9 cellular contexts compared by ENCODE assay signal in the genomic region with DNA sequence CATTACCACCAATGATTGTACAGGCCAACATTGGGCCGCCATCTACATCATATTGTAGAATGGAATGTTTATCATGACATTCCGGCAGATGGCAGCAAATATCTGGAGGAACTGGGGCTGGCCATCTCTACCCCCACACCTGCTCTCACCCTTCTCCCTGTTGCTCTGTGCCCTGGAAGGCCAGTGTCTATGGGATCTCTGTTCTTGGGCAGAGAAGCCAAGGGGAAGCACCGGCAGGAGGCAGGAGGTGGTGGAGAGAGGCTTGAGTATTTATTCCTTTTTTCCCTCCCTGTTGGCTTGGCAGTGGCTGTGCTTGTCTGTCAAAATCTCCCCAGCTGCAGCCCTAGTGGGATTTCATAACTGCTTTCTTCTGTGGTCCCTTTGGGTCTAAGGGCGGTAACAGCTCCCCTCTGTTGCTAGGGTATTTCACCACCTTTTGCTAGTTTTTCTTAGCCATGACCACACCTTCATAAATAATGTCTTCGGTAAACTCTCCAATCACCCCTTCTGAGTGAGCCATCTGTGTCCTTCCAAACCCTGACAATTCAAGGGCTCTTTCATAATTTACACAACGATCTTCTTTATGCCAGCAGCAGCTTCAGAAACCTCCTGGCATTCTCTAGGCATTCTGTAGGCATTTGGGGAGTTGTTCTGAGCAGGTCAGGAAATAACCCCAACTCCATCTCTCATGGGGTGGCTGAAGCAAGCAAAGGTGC.
DNase-seq lines count a peak whose midpoint lies in the region; ATAC-seq and FAIRE-seq lines count a peak whose summit lies in the region.
"Had no signal": no experiment of that assay in that cellular context is flagged by ENCODE, and none has a peak within 500 bp of the region (broad histone marks: within the 10 kb centered on the region; RNA-seq: fewer than 3 reads in every experiment).

No MANE protein-coding gene starts in this region.

- H3K27me3 ChIP-seq in CD8-positive, alpha-beta memory T cell (ENCODE audit: insufficient read depth, low read length, poor library complexity, severe bottlenecking) = peaks cover 6% of the 10 kb centered on the region

- no peaks in the 10 kb centered on the region for H3K4me1 Mint-ChIP-seq in memory B cell
- H3K4me1 Mint-ChIP-seq in CD8-positive, alpha-beta memory T cell = no peaks in the 10 kb centered on the region

- no peaks in the 10 kb centered on the region for H3K36me3 Mint-ChIP-seq in memory B cell
- peaks cover 0 to 2% (median 0%) of the 10 kb centered on the region in 3 donors for H3K36me3 Mint-ChIP-seq in CD8-positive, alpha-beta memory T cell

- FAIRE-seq in HTR-8/SVneo (lab: Jason Lieb, UNC) = peak; percentile 4

- peaks cover 9% of the 10 kb centered on the region for H3K27me3 Mint-ChIP-seq in memory B cell
- H3K27me3 Mint-ChIP-seq in CD8-positive, alpha-beta memory T cell = peaks cover 13 to 25% of the 10 kb centered on the region in 2 donors

- H3K27ac ChIP-seq in CD8-positive, alpha-beta memory T cell (ENCODE audit: low read depth, low read length) = no peak overlapping the region
- H3K27ac ChIP-seq: epithelial cell of prostate had no signal

- POLR2A ChIA-PET in CD8-positive, alpha-beta memory T cell (lab: Charles Lee) = no interaction called here

- H3K4me3 ChIP-seq in CD8-positive, alpha-beta memory T cell (ENCODE audit: low read length) = no peak overlapping the region

- CTCF ChIA-PET in CD8-positive, alpha-beta memory T cell (lab: Charles Lee) = no interaction called here

- no peak overlapping the region for H3K4me3 Mint-ChIP-seq in memory B cell
- no peak overlapping the region for H3K4me3 Mint-ChIP-seq in CD8-positive, alpha-beta memory T cell

- peaks cover 2% of the 10 kb centered on the region for H3K9me3 Mint-ChIP-seq in memory B cell
- H3K9me3 Mint-ChIP-seq in CD8-positive, alpha-beta memory T cell = peaks cover under 1 to 11% (median 4%) of the 10 kb centered on the region in 5 donors

- no peaks in the 10 kb centered on the region for H3K36me3 ChIP-seq in CD8-positive, alpha-beta memory T cell (ENCODE audit: insufficient read depth, low read length)

- H3K27ac Mint-ChIP-seq in memory B cell = no peak overlapping the region
- no peak overlapping the region for H3K27ac Mint-ChIP-seq in CD8-positive, alpha-beta memory T cell

- no peaks in the 10 kb centered on the region for H3K9me3 ChIP-seq in CD8-positive, alpha-beta memory T cell (ENCODE audit: low read length)

- ATAC-seq in memory B cell (ENCODE audit: low read depth) (peak; percentile 47), HG03354 (IDR thresholded peaks at IDR 0.05; ENCODE audit: poor library complexity, severe bottlenecking, unreplicated experiment) (no peak)

- DNase-seq in DMS53 treated with DMSO at 0.1 percent for 48 hours (lab: John Stamatoyannopoulos, UW; ENCODE audit: unreplicated experiment) (peak; percentile 68), HTR-8/SVneo (ENCODE audit: insufficient read length, low spot score) (peak; percentile 38), SHP77 treated with DMSO at 0.1 percent for 48 hours (lab: John Stamatoyannopoulos, UW) (peak; percentile 42), memory B cell (ENCODE audit: low spot score in 2 of 2) (no peak), KG1 (lab: John Stamatoyannopoulos, UW) (no peak), NCI-H2029 (lab: John Stamatoyannopoulos, UW) (no peak)
- DNase-seq in CD8-positive, alpha-beta memory T cell = no peak

- H3K4me1 ChIP-seq in CD8-positive, alpha-beta memory T cell (ENCODE audit: insufficient read depth, low read length) = no peaks in the 10 kb centered on the region

Comparison
In these comparisons a context has a peak if more than half of its experiments do, and no peak if none do; other contexts are left out.
1. DNase-seq: peak in DMS53 treated with DMSO at 0.1 percent for 48 hours (single experiment), HTR-8/SVneo (single experiment) and SHP77 treated with DMSO at 0.1 percent for 48 hours (single experiment); none in memory B cell (0 of 2), CD8-positive, alpha-beta memory T cell (0 of 5), KG1 (single experiment) and NCI-H2029 (single experiment).